Comparison of ENCODE assay signal across 10 cellular contexts in genomic region chr20:51422912-51423667, GRCh38.
DNase-seq lines count a peak whose midpoint lies in the region; ATAC-seq and TF ChIP-seq lines count a peak whose summit lies in the region.
"Had no signal": no experiment of that assay in that cellular context is flagged by ENCODE, and none has a peak within 500 bp of the region (broad histone marks: within the 10 kb centered on the region; RNA-seq: fewer than 3 reads in every experiment).

No MANE protein-coding gene starts in this region.

- in situ Hi-C loops in mammary epithelial cell (cut with MboI; ENCODE audit: low sequenced_read_pairs in 2 of 2): no loop called here

- no peaks in the 10 kb centered on the region for H3K79me2 ChIP-seq in mammary epithelial cell (ENCODE audit: insufficient read depth, low read length)

- H3K36me3 ChIP-seq in Caco-2 (ENCODE audit: control insufficient read depth, insufficient read depth, low read length) (peaks cover 3% of the 10 kb centered on the region), mammary epithelial cell (ENCODE audit: insufficient read depth, low read length) (no peaks in the 10 kb centered on the region)

- H3K27ac Mint-ChIP-seq in Caco-2 (ENCODE audit: unreplicated experiment): peak overlapping the region; percentile 11
- peak overlapping the region; percentile 85 for H3K27ac Mint-ChIP-seq in activated T-helper 2 cell treated with anti-CD3 and anti-CD28 coated beads, Interferon-gamma antibody, Interleukin-2, Interleukin-4, amounts not matched to agents 10 μg/mL and 5 μg/mL and 100 μg/mL, durations not matched to agents 14 hours and 24 hours and 36 hours
- H3K27ac Mint-ChIP-seq: nephron had no signal

- peaks cover 8% of the 10 kb centered on the region for H3K4me1 Mint-ChIP-seq in Caco-2 (ENCODE audit: low read depth, unreplicated experiment)
- H3K4me1 Mint-ChIP-seq in activated T-helper 2 cell treated with anti-CD3 and anti-CD28 coated beads, Interferon-gamma antibody, Interleukin-2, Interleukin-4, amounts not matched to agents 10 μg/mL and 5 μg/mL and 100 μg/mL, durations not matched to agents 14 hours and 24 hours and 36 hours (ENCODE audit: low read depth): peaks cover 48% of the 10 kb centered on the region

- TF ChIP-seq CTCF in Caco-2 (IDR thresholded peaks at IDR 0.05; ENCODE audit: insufficient read depth in 1 of 2, low read depth in 1 of 2, low read length in 1 of 2, severe bottlenecking in 1 of 2, unreplicated experiment in 1 of 2) (peak in 1 of 2 experiments; percentile 1), mammary epithelial cell (conservative IDR thresholded peaks at IDR 0.05 in 1 of 2, IDR thresholded peaks at IDR 0.05 in 1 of 2; ENCODE audit: extremely low read depth in 1 of 2, insufficient read depth in 1 of 2, low read depth in 1 of 2, low read length in 2 of 2) (no peak)

- CTCF ChIA-PET in Caco-2 (lab: Charles Lee) (interaction anchor here (0.9 kb wide), 1 partner anchor 139 kb away, joined by 4 read pairs; no protein-coding TSS in a partner anchor), mammary epithelial cell (lab: Charles Lee; ENCODE audit: low non-redundant PET) (no interaction called here)

- H3K4me1 ChIP-seq in Caco-2 (peaks cover 16% of the 10 kb centered on the region), mammary epithelial cell (ENCODE audit: insufficient read depth, low read length) (no peaks in the 10 kb centered on the region)

- intact Hi-C loops in Caco-2 (cut with micrococcal nuclease; ENCODE audit: unreplicated experiment) (no loop called here), mammary epithelial cell (cut with micrococcal nuclease) (no loop called here)
- intact Hi-C loops in activated T-helper 2 cell treated with anti-CD3 and anti-CD28 coated beads, Interferon-gamma antibody, Interleukin-2, Interleukin-4, amounts not matched to agents 10 μg/mL and 5 μg/mL and 100 μg/mL, durations not matched to agents 14 hours and 24 hours and 36 hours (cut with micrococcal nuclease): loop anchor here (2.0 to 5.0 kb wide), 2 partner anchors 18 to 36 kb away; no protein-coding TSS in a partner anchor

- ATAC-seq in GM19025 (IDR thresholded peaks at IDR 0.05; ENCODE audit: low read depth, unreplicated experiment) (peak; percentile 57), HG03139 (IDR thresholded peaks at IDR 0.05; ENCODE audit: unreplicated experiment) (peak; percentile 64)

- WGBS in mammary epithelial cell (ENCODE audit: low coverage, missing lambda C conversion rate): 90% methylated on average over 5 of the region's 5 CpGs

- H3K9me3 ChIP-seq in Caco-2: 0 out of 2 replicates have a peak, but pooled peaks cover 4% of the 10 kb centered on the region
- H3K9me3 ChIP-seq in mammary epithelial cell (replicated peaks; ENCODE audit: insufficient read depth, low read length): no peaks in the 10 kb centered on the region

- no peak overlapping the region for H3K4me3 Mint-ChIP-seq in Caco-2 (ENCODE audit: unreplicated experiment)
- H3K4me3 Mint-ChIP-seq in activated T-helper 2 cell treated with anti-CD3 and anti-CD28 coated beads, Interferon-gamma antibody, Interleukin-2, Interleukin-4, amounts not matched to agents 10 μg/mL and 5 μg/mL and 100 μg/mL, durations not matched to agents 14 hours and 24 hours and 36 hours (ENCODE audit: low read depth): no peak overlapping the region
- H3K4me3 Mint-ChIP-seq: nephron had no signal

- POLR2A ChIA-PET in Caco-2 (lab: Charles Lee): no interaction called here

- H3K27ac ChIP-seq in mammary epithelial cell (ENCODE audit: insufficient read depth, low read depth, low read length): no peak overlapping the region

- H4K20me1 ChIP-seq in mammary epithelial cell (ENCODE audit: insufficient read depth, low read length): no peaks in the 10 kb centered on the region

- no peaks in the 10 kb centered on the region for H3K27me3 ChIP-seq in Caco-2 (replicated peaks; ENCODE audit: control insufficient read depth, insufficient read depth, low read length)
- no peaks in the 10 kb centered on the region for H3K27me3 ChIP-seq in mammary epithelial cell (ENCODE audit: insufficient read depth, low read length)

- H3K36me3 Mint-ChIP-seq in Caco-2 (ENCODE audit: insufficient read depth, unreplicated experiment): peaks cover 29% of the 10 kb centered on the region
- H3K36me3 Mint-ChIP-seq in activated T-helper 2 cell treated with anti-CD3 and anti-CD28 coated beads, Interferon-gamma antibody, Interleukin-2, Interleukin-4, amounts not matched to agents 10 μg/mL and 5 μg/mL and 100 μg/mL, durations not matched to agents 14 hours and 24 hours and 36 hours (ENCODE audit: low read depth): peaks cover 81% of the 10 kb centered on the region

- no peak overlapping the region for H2AFZ ChIP-seq in mammary epithelial cell (ENCODE audit: low read depth, low read length)

- H3K4me3 ChIP-seq in Caco-2 (ENCODE audit: low read depth, low read length) (no peak overlapping the region), mammary epithelial cell (replicated peaks in 1 of 3; ENCODE audit: insufficient read depth in 1 of 3, low read depth in 2 of 3, low read length in 3 of 3) (no peak overlapping the region)

- dilution Hi-C loops in mammary epithelial cell (cut with HindIII; ENCODE audit: low sequenced_read_pairs): no loop called here

- DNase-seq in Caco-2 (no peak), mammary epithelial cell (no peak), SKM-1 (lab: John Stamatoyannopoulos, UW; ENCODE audit: unreplicated experiment) (no peak), NCI-H226 (no peak), kidney tubule cell (ENCODE audit: low spot score) (no peak)
- DNase-seq in activated T-helper 2 cell treated with anti-CD3 and anti-CD28 coated beads, Interferon-gamma antibody, Interleukin-2, Interleukin-4, amounts not matched to agents 10 μg/mL and 5 μg/mL and 100 μg/mL, durations not matched to agents 14 hours and 24 hours and 36 hours (ENCODE audit: low spot score): no peak
- DNase-seq: IMR-90 had no signal

- no peak overlapping the region for H3K4me2 ChIP-seq in mammary epithelial cell (ENCODE audit: insufficient read depth, low read depth, low read length)

- no peak overlapping the region for H3K9ac ChIP-seq in mammary epithelial cell (ENCODE audit: insufficient read depth, low read length)

- BruUV-seq in Caco-2 (replicated peaks; lab: Mats Ljungman, UMichigan): no TSS peak
- no TSS peak for BruUV-seq in mammary epithelial cell (replicated peaks; lab: Mats Ljungman, UMichigan)

- H3K9me3 Mint-ChIP-seq in Caco-2 (ENCODE audit: unreplicated experiment): no peaks in the 10 kb centered on the region
- H3K9me3 Mint-ChIP-seq in activated T-helper 2 cell treated with anti-CD3 and anti-CD28 coated beads, Interferon-gamma antibody, Interleukin-2, Interleukin-4, amounts not matched to agents 10 μg/mL and 5 μg/mL and 100 μg/mL, durations not matched to agents 14 hours and 24 hours and 36 hours: no peaks in the 10 kb centered on the region
- H3K9me3 Mint-ChIP-seq: nephron had no signal

- no peaks in the 10 kb centered on the region for H3K27me3 Mint-ChIP-seq in Caco-2 (ENCODE audit: insufficient read depth, unreplicated experiment)
- H3K27me3 Mint-ChIP-seq in activated T-helper 2 cell treated with anti-CD3 and anti-CD28 coated beads, Interferon-gamma antibody, Interleukin-2, Interleukin-4, amounts not matched to agents 10 μg/mL and 5 μg/mL and 100 μg/mL, durations not matched to agents 14 hours and 24 hours and 36 hours (ENCODE audit: low read depth): no peaks in the 10 kb centered on the region
